In the genomic region with DNA sequence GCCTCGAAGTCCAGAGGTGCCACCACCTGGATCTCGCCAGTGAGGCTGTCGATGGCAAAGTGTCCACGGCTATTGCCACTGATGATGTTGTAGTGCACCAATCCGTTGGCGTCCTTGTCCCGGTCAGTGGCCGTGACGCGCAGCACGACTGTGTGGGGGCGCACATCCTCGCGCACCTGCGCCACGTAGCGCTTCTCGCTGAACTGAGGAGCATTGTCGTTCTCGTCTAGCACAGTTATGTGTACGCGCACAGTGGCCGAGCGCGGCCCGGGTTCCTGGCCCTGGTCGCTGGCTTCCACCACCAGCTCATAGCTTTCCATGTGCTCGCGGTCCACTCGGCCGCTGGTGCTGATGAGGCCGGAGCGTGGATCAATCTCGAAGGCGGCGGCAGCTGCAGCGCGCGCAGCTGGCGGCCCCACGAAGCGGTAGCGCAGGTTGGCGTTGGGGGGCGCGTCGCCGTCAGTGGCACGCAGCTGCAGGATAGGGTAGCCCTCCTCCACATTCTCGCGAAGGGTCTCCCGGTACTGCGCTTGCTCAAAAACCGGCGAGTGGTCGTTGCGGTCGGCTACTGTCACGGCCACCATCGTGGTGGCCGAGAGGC, we compare ENCODE assay signal across 15 cellular contexts. TPM values are rescaled to one million over a fixed set of nuclear protein-coding genes. Genes with fewer than 3 reads are reported as not detected.
DNase-seq lines count a peak whose midpoint lies in the region; ATAC-seq and TF ChIP-seq lines count a peak whose summit lies in the region.
"Had no signal": no experiment of that assay in that cellular context is flagged by ENCODE, and none has a peak within 500 bp of the region (broad histone marks: within the 10 kb centered on the region; RNA-seq: fewer than 3 reads in every experiment).

No MANE protein-coding gene starts in this region.

- peaks cover 43% of the 10 kb centered on the region for H3F3A ChIP-seq in GM23338 (replicated peaks; ENCODE audit: low read depth)

- POLR2A ChIA-PET in CD4-positive, alpha-beta memory T cell (lab: Charles Lee; ENCODE audit: partially characterized antibody) = interaction anchor here (1.0 to 3.4 kb wide), 6 partner anchors 13 to 433 kb away, joined by 3 to 12 read pairs (median 4); a partner anchor contains a TSS

- peaks cover 37% of the 10 kb centered on the region for H3K36me3 Mint-ChIP-seq in GM23338 (ENCODE audit: low read depth)
- no peaks in the 10 kb centered on the region for H3K36me3 Mint-ChIP-seq in CD4-positive, alpha-beta memory T cell

- no peak for ATAC-seq in GM23338
- no peak for ATAC-seq in HG03354 (IDR thresholded peaks at IDR 0.05; ENCODE audit: poor library complexity, severe bottlenecking, unreplicated experiment)
- ATAC-seq in GM18867 (IDR thresholded peaks at IDR 0.05; ENCODE audit: unreplicated experiment) = no peak

- H3K36me3 ChIP-seq in GM23338 (ENCODE audit: insufficient read depth) (no peaks in the 10 kb centered on the region), SK-N-MC (ENCODE audit: insufficient read depth, low read length) (no peaks in the 10 kb centered on the region), iPS-15b (ENCODE audit: control insufficient read depth, insufficient read depth, low read length) (peaks cover 3% of the 10 kb centered on the region), skeletal muscle satellite cell (ENCODE audit: insufficient read depth, low read length) (no peaks in the 10 kb centered on the region)
- no peaks in the 10 kb centered on the region for H3K36me3 ChIP-seq in CD4-positive, alpha-beta memory T cell (ENCODE audit: insufficient read depth, low read length)
- H3K36me3 ChIP-seq: adrenal gland, SJCRH30 had no signal

- H3K27ac ChIP-seq in GM23338 (ENCODE audit: low read depth) (no peak overlapping the region), SK-N-MC (no peak overlapping the region)
- no peak overlapping the region for H3K27ac ChIP-seq in CD4-positive, alpha-beta memory T cell (ENCODE audit: low read depth, low read length)
- H3K27ac ChIP-seq: SJCRH30 had no signal

- CTCF ChIA-PET in CD4-positive, alpha-beta memory T cell (lab: Charles Lee; ENCODE audit: partially characterized antibody) = no interaction called here

- peaks cover 35% of the 10 kb centered on the region for H3K27me3 Mint-ChIP-seq in GM23338 (ENCODE audit: insufficient read depth, low read depth, poor library complexity)
- peaks cover 1 to 10% of the 10 kb centered on the region in 2 donors for H3K27me3 Mint-ChIP-seq in CD4-positive, alpha-beta memory T cell

- no peaks in the 10 kb centered on the region for H3K9me2 ChIP-seq in GM23338 (ENCODE audit: insufficient read depth)

- peak overlapping the region; percentile 95 for H3K4me2 ChIP-seq in GM23338
- peak overlapping the region; percentile 88 for H3K4me2 ChIP-seq in skeletal muscle satellite cell (ENCODE audit: low read length)

- intact Hi-C loops in CD4-positive, alpha-beta memory T cell (cut with micrococcal nuclease) = no loop called here

- H3K4me3 Mint-ChIP-seq in GM23338 = peak overlapping the region; percentile 78
- no peak overlapping the region for H3K4me3 Mint-ChIP-seq in CD4-positive, alpha-beta memory T cell

- no peaks in the 10 kb centered on the region for H3K9me3 ChIP-seq in SK-N-MC (ENCODE audit: low read depth, low read length)
- H3K9me3 ChIP-seq in iPS-15b (ENCODE audit: control insufficient read depth, insufficient read depth, low read length) = no peaks in the 10 kb centered on the region
- no peaks in the 10 kb centered on the region for H3K9me3 ChIP-seq in skeletal muscle satellite cell (replicated peaks; ENCODE audit: low read length)
- H3K9me3 ChIP-seq in CD4-positive, alpha-beta memory T cell (ENCODE audit: control insufficient read depth in 1 of 2, low read length in 2 of 2) = no peaks in the 10 kb centered on the region
- H3K9me3 ChIP-seq: adrenal gland had no signal

- H3K9ac ChIP-seq in SK-N-MC (ENCODE audit: insufficient read length) (no peak overlapping the region), iPS-15b (ENCODE audit: low read depth, low read length) (no peak overlapping the region), skeletal muscle satellite cell (ENCODE audit: low read depth, low read length) (no peak overlapping the region)

- H3K4me1 ChIP-seq in GM23338 (ENCODE audit: insufficient read depth) = no peaks in the 10 kb centered on the region; the same call in 1 of the 2 replicates
- H3K4me1 ChIP-seq in iPS-15b (ENCODE audit: control insufficient read depth, insufficient read depth, low read length) = peaks cover 6% of the 10 kb centered on the region
- peaks cover 26% of the 10 kb centered on the region for H3K4me1 ChIP-seq in skeletal muscle satellite cell (ENCODE audit: control insufficient read depth, insufficient read depth, low read length)
- peaks cover 37% of the 10 kb centered on the region for H3K4me1 ChIP-seq in CD4-positive, alpha-beta memory T cell (ENCODE audit: insufficient read depth, low read length)
- H3K4me1 ChIP-seq: SJCRH30 had no signal

- TF ChIP-seq CTCF in GM23338 (conservative IDR thresholded peaks at IDR 0.05; ENCODE audit: low read depth in 2 of 2) = no peak

- peak; percentile 19 for DNase-seq in GM23338 (ENCODE audit: low spot score)
- no peak for DNase-seq in SK-N-MC (ENCODE audit: low read depth, low spot score)
- no peak for DNase-seq in CD4-positive, alpha-beta memory T cell
- DNase-seq in NOMO-1 (lab: John Stamatoyannopoulos, UW; ENCODE audit: unreplicated experiment in 2 of 2) = no peak
- DNase-seq: COR-L47, NCI-H187, NCI-H82 had no signal

- peaks cover 20% of the 10 kb centered on the region for H3K4me1 Mint-ChIP-seq in GM23338
- H3K4me1 Mint-ChIP-seq in CD4-positive, alpha-beta memory T cell = peaks cover 9 to 47% (median 19%) of the 10 kb centered on the region in 4 donors

- H3K79me2 ChIP-seq in GM23338 (replicated peaks; ENCODE audit: insufficient read depth) = no peaks in the 10 kb centered on the region

- H2AFZ ChIP-seq in GM23338 = 0 out of 2 replicates have a peak overlapping the region, but pooled peaks have one; percentile 18

- H3K9me3 Mint-ChIP-seq in GM23338 = peaks cover 4% of the 10 kb centered on the region; the same call in 2 of the 3 replicates
- peaks cover 0 to 10% (median 0%) of the 10 kb centered on the region in 8 donors for H3K9me3 Mint-ChIP-seq in CD4-positive, alpha-beta memory T cell

- H3K4me3 ChIP-seq in GM23338 = peak overlapping the region; percentile 73
- peak overlapping the region; percentile 71; the same call in 1 of the 2 replicates for H3K4me3 ChIP-seq in SK-N-MC
- peak overlapping the region; percentile 67 for H3K4me3 ChIP-seq in iPS-15b (ENCODE audit: low read depth, low read length)
- H3K4me3 ChIP-seq in skeletal muscle satellite cell (ENCODE audit: low read length) = peak overlapping the region; percentile 62
- H3K4me3 ChIP-seq in CD4-positive, alpha-beta memory T cell (ENCODE audit: low read length in 2 of 2) = no peak overlapping the region
- H3K4me3 ChIP-seq: SJCRH30 had no signal

- H3K27me3 ChIP-seq in GM23338 (ENCODE audit: insufficient read depth) = no peaks in the 10 kb centered on the region
- H3K27me3 ChIP-seq in iPS-15b (ENCODE audit: control insufficient read depth, insufficient read depth, low read length) = peaks cover 2% of the 10 kb centered on the region
- no peaks in the 10 kb centered on the region for H3K27me3 ChIP-seq in skeletal muscle satellite cell (ENCODE audit: control insufficient read depth, insufficient read depth, low read length)
- peaks cover 6% of the 10 kb centered on the region for H3K27me3 ChIP-seq in CD4-positive, alpha-beta memory T cell (ENCODE audit: insufficient read depth, low read length)
- H3K27me3 ChIP-seq: adrenal gland, SJCRH30 had no signal

- H3K27ac Mint-ChIP-seq in GM23338 = no peak overlapping the region
- peak overlapping the region in 1 of 7 donors; percentile 61 for H3K27ac Mint-ChIP-seq in CD4-positive, alpha-beta memory T cell

- peaks cover 9% of the 10 kb centered on the region for H4K20me1 ChIP-seq in GM23338 (replicated peaks; ENCODE audit: insufficient read depth)

TF ChIP-seq in GM23338, 12 proteins besides CTCF, POLR2A, EP300 and RAD21 (continues in another document):
- TF ChIP-seq STAT1 (IDR thresholded peaks at IDR 0.05; ENCODE audit: unreplicated experiment) = no peak
- TF ChIP-seq, protein P1, sequence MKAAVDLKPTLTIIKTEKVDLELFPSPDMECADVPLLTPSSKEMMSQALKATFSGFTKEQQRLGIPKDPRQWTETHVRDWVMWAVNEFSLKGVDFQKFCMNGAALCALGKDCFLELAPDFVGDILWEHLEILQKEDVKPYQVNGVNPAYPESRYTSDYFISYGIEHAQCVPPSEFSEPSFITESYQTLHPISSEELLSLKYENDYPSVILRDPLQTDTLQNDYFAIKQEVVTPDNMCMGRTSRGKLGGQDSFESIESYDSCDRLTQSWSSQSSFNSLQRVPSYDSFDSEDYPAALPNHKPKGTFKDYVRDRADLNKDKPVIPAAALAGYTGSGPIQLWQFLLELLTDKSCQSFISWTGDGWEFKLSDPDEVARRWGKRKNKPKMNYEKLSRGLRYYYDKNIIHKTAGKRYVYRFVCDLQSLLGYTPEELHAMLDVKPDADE (IDR thresholded peaks at IDR 0.05) = no peak

RNA-seq across cellular contexts. Expression of a gene that starts 1.8 kb away (rescaled TPM):
- 29.2 and 33.3 TPM in 2 replicates for total RNA-seq in GM23338 (2014; rRNA removed; shearing (Covaris generic))
- polyA plus RNA-seq in GM23338 (2016; fragmentation: Nextera tagmentation; extraction: Ambion mirVana) = 7.5 and 8.3 TPM in 2 replicates
- total RNA-seq in skeletal muscle satellite cell (2012; rRNA removed) = 0.66 and 0.76 TPM in 2 replicates
- total RNA-seq in CD4-positive, alpha-beta memory T cell = 1 to 10 TPM; 3.3 to 3.5 TPM
- polyA plus RNA-seq in CD4-positive, alpha-beta memory T cell = under 1 TPM; 0.04 to 0.78 TPM

RNA-seq across cellular contexts. Expression of a gene that starts 24.8 kb away (rescaled TPM):
- total RNA-seq in GM23338 (2014; rRNA removed; shearing (Covaris generic)) = 43.1 and 45.1 TPM in 2 replicates
- 14.8 and 15.1 TPM in 2 replicates for polyA plus RNA-seq in GM23338 (2016; fragmentation: Nextera tagmentation; extraction: Ambion mirVana)
- 19.8 and 21.8 TPM in 2 replicates for total RNA-seq in skeletal muscle satellite cell (2012; rRNA removed)
- total RNA-seq in CD4-positive, alpha-beta memory T cell = 10 to 100 TPM; 20.1 to 21.7 TPM
- 10 to 100 TPM in 1 of 2 donors, 1 to 10 TPM in 1; 8.3 to 16.1 TPM for polyA plus RNA-seq in CD4-positive, alpha-beta memory T cell

RNA-seq across cellular contexts. Expression of a gene that starts 25.6 kb away (rescaled TPM):
- 79.3 and 96.4 TPM in 2 replicates for total RNA-seq in GM23338 (2014; rRNA removed; shearing (Covaris generic))
- polyA plus RNA-seq in GM23338 (2016; fragmentation: Nextera tagmentation; extraction: Ambion mirVana) = 29.4 and 34.3 TPM in 2 replicates
- 23.6 and 26.6 TPM in 2 replicates for total RNA-seq in skeletal muscle satellite cell (2012; rRNA removed)
- total RNA-seq in CD4-positive, alpha-beta memory T cell = 10 to 100 TPM; 31.6 to 32.4 TPM
- 1 to 10 TPM; 3.0 to 3.5 TPM for polyA plus RNA-seq in CD4-positive, alpha-beta memory T cell

RNA-seq across cellular contexts. Expression of a gene that starts 39.3 kb away (rescaled TPM):
- not detected in 2 replicates for total RNA-seq in GM23338 (2014; rRNA removed; shearing (Covaris generic))
- not detected in 2 replicates for polyA plus RNA-seq in GM23338 (2016; fragmentation: Nextera tagmentation; extraction: Ambion mirVana)
- total RNA-seq in skeletal muscle satellite cell (2012; rRNA removed) = 0.51 TPM in 1 of 2 replicates, not detected in the other
- not detected for total RNA-seq in CD4-positive, alpha-beta memory T cell
- polyA plus RNA-seq in CD4-positive, alpha-beta memory T cell = not detected
- total RNA-seq: adrenal gland, lower leg skin, posterior vena cava, SJCRH30 had no signal
- polyA plus RNA-seq: adrenal gland had no signal

RNA-seq across cellular contexts. Expression of a gene that starts 51.5 kb away (rescaled TPM):
- total RNA-seq in GM23338 (2014; rRNA removed; shearing (Covaris generic)) = 439 and 460 TPM in 2 replicates
- polyA plus RNA-seq in GM23338 (2016; fragmentation: Nextera tagmentation; extraction: Ambion mirVana) = 232 and 256 TPM in 2 replicates
- total RNA-seq in skeletal muscle satellite cell (2012; rRNA removed) = 344 and 383 TPM in 2 replicates
- 10 to 100 TPM; 73.7 to 91.3 TPM for total RNA-seq in CD4-positive, alpha-beta memory T cell
- 100 to 1,000 TPM; 152 to 313 TPM for polyA plus RNA-seq in CD4-positive, alpha-beta memory T cell

Comparison
In these comparisons a context has a peak if more than half of its experiments do, and no peak if none do; other contexts are left out.
1. H3K4me3 ChIP-seq: peak in GM23338 (single experiment), SK-N-MC (single experiment), iPS-15b (single experiment) and skeletal muscle satellite cell (single experiment); none in CD4-positive, alpha-beta memory T cell (0 of 2).